Comparison of ENCODE assay signal across 8 cellular contexts in genomic region chr19:7831452-7831851, GRCh38. TPM values are rescaled to one million over a fixed set of nuclear protein-coding genes. Genes with fewer than 3 reads are reported as not detected.
DNase-seq lines count a peak whose midpoint lies in the region; ATAC-seq and TF ChIP-seq lines count a peak whose summit lies in the region.

No MANE protein-coding gene starts in this region.

- H3K27ac Mint-ChIP-seq in activated CD4-positive, alpha-beta T cell treated with anti-CD3 and anti-CD28 coated beads for 36 hours: no peak overlapping the region
- peak overlapping the region; percentile 74 for H3K27ac Mint-ChIP-seq in stimulated activated memory B cell treated with anti-CD40 and anti-IgM and Interleukin-4, amounts not matched to agents 10 μg/mL and 1 μg/mL and 100 μg/mL, for 72 hours

- POLR2A ChIA-PET in activated CD4-positive, alpha-beta T cell treated with anti-CD3 and anti-CD28 coated beads for 36 hours (lab: Charles Lee): interaction anchor here (0.9 kb wide), 1 partner anchor 187 kb away, joined by 3 read pairs; no protein-coding TSS in a partner anchor

- H3K4me3 ChIP-seq in foreskin fibroblast (ENCODE audit: low read depth in 1 of 2, low read length in 2 of 2): no peak overlapping the region

- intact Hi-C loops in activated CD4-positive, alpha-beta T cell treated with anti-CD3 and anti-CD28 coated beads for 36 hours (cut with DNase I, micrococcal nuclease): no loop called here

- H3K36me3 Mint-ChIP-seq in activated CD4-positive, alpha-beta T cell treated with anti-CD3 and anti-CD28 coated beads for 36 hours (ENCODE audit: low read depth): no peaks in the 10 kb centered on the region
- no peaks in the 10 kb centered on the region for H3K36me3 Mint-ChIP-seq in stimulated activated memory B cell treated with anti-CD40 and anti-IgM and Interleukin-4, amounts not matched to agents 10 μg/mL and 1 μg/mL and 100 μg/mL, for 72 hours

- H3K9me3 Mint-ChIP-seq in activated CD4-positive, alpha-beta T cell treated with anti-CD3 and anti-CD28 coated beads for 36 hours (ENCODE audit: low read depth): no peaks in the 10 kb centered on the region
- H3K9me3 Mint-ChIP-seq in stimulated activated memory B cell treated with anti-CD40 and anti-IgM and Interleukin-4, amounts not matched to agents 10 μg/mL and 1 μg/mL and 100 μg/mL, for 72 hours: no peaks in the 10 kb centered on the region

- CTCF ChIA-PET in activated CD4-positive, alpha-beta T cell treated with anti-CD3 and anti-CD28 coated beads for 36 hours (lab: Charles Lee): interaction anchor here (0.6 to 1.0 kb wide), 4 partner anchors 32 to 263 kb away, joined by 3 to 4 read pairs (median 3); no protein-coding TSS in a partner anchor

- ATAC-seq in activated CD4-positive, alpha-beta T cell treated with anti-CD3 and anti-CD28 coated beads for 36 hours: no peak
- no peak for ATAC-seq in stimulated activated memory B cell treated with anti-CD40 and anti-IgM and Interleukin-4, amounts not matched to agents 10 μg/mL and 1 μg/mL and 100 μg/mL, for 72 hours

- TF ChIP-seq CTCF in foreskin fibroblast (IDR thresholded peaks at IDR 0.05; ENCODE audit: low read depth, low read length): peak; percentile 22

- H3K27me3 Mint-ChIP-seq in activated CD4-positive, alpha-beta T cell treated with anti-CD3 and anti-CD28 coated beads for 36 hours: peaks cover 2% of the 10 kb centered on the region
- no peaks in the 10 kb centered on the region for H3K27me3 Mint-ChIP-seq in stimulated activated memory B cell treated with anti-CD40 and anti-IgM and Interleukin-4, amounts not matched to agents 10 μg/mL and 1 μg/mL and 100 μg/mL, for 72 hours

- no peak for DNase-seq in activated CD4-positive, alpha-beta T cell treated with anti-CD3 and anti-CD28 coated beads for 36 hours
- no peak for DNase-seq in activated CD4-positive, alpha-beta T cell treated with anti-CD3 and anti-CD28 coated beads for 1 hour
- DNase-seq in SW480 (ENCODE audit: low spot score) (peak; percentile 42), foreskin fibroblast (peak; percentile 20 to 59), NCI-H2196 (lab: John Stamatoyannopoulos, UW; ENCODE audit: unreplicated experiment) (no peak), NCI-H1048 (lab: John Stamatoyannopoulos, UW) (no peak), LoVo (ENCODE audit: low spot score) (no peak)

- peaks cover 14% of the 10 kb centered on the region for H3K4me1 Mint-ChIP-seq in activated CD4-positive, alpha-beta T cell treated with anti-CD3 and anti-CD28 coated beads for 36 hours
- H3K4me1 Mint-ChIP-seq in stimulated activated memory B cell treated with anti-CD40 and anti-IgM and Interleukin-4, amounts not matched to agents 10 μg/mL and 1 μg/mL and 100 μg/mL, for 72 hours: peaks cover 31% of the 10 kb centered on the region

- peak overlapping the region; percentile 75 for H3K4me3 Mint-ChIP-seq in activated CD4-positive, alpha-beta T cell treated with anti-CD3 and anti-CD28 coated beads for 36 hours
- H3K4me3 Mint-ChIP-seq in stimulated activated memory B cell treated with anti-CD40 and anti-IgM and Interleukin-4, amounts not matched to agents 10 μg/mL and 1 μg/mL and 100 μg/mL, for 72 hours: peak overlapping the region; percentile 79

RNA-seq across cellular contexts. Expression of gene EVI5L, which starts 1.4 kb away (rescaled TPM):
- total RNA-seq in activated CD4-positive, alpha-beta T cell treated with anti-CD3 and anti-CD28 coated beads for 36 hours: 1 to 10 TPM; 4.8 to 5.9 TPM

RNA-seq across cellular contexts. Expression of gene PRR36, which starts 42.7 kb away (rescaled TPM):
- under 1 TPM; 0.09 to 0.14 TPM for total RNA-seq in activated CD4-positive, alpha-beta T cell treated with anti-CD3 and anti-CD28 coated beads for 36 hours

RNA-seq across cellular contexts. Expression of gene LRRC8E, which starts 56.9 kb away (rescaled TPM):
- not detected for total RNA-seq in activated CD4-positive, alpha-beta T cell treated with anti-CD3 and anti-CD28 coated beads for 36 hours

Comparison
In these comparisons a context has a peak if more than half of its experiments do, and no peak if none do; other contexts are left out.
1. DNase-seq: peak in SW480 (single experiment) and foreskin fibroblast (2 of 2); none in activated CD4-positive, alpha-beta T cell treated with anti-CD3 and anti-CD28 coated beads for 36 hours (single experiment), activated CD4-positive, alpha-beta T cell treated with anti-CD3 and anti-CD28 coated beads for 1 hour (single experiment), NCI-H2196 (single experiment), NCI-H1048 (single experiment) and LoVo (single experiment).